9 cellular contexts compared by ENCODE assay signal in genomic region chr2:15943378-15943851, GRCh38.
DNase-seq lines count a peak whose midpoint lies in the region; ATAC-seq and TF ChIP-seq lines count a peak whose summit lies in the region.
"Had no signal": no experiment of that assay in that cellular context is flagged by ENCODE, and none has a peak within 500 bp of the region (broad histone marks: within the 10 kb centered on the region; RNA-seq: fewer than 3 reads in every experiment).

No MANE protein-coding gene starts in this region.

- peaks cover 26% of the 10 kb centered on the region for H3K4me1 Mint-ChIP-seq in nephron

- H3K27ac ChIP-seq in HUES6 (ENCODE audit: low read depth, low read length) = peak overlapping the region; percentile 80; the same call in 1 of the 2 replicates
- H3K27ac ChIP-seq: HL-60 had no signal

- no peaks in the 10 kb centered on the region for H3K9me3 ChIP-seq in HUES6 (ENCODE audit: control insufficient read depth, insufficient read depth, low read depth, low read length)

- H3K27me3 Mint-ChIP-seq in nephron (ENCODE audit: low read depth) = peaks cover 14% of the 10 kb centered on the region

- H3K4me3 Mint-ChIP-seq in nephron = peak overlapping the region; percentile 90 to 92 (median 91)

- TF ChIP-seq CTCF in choroid plexus epithelial cell (conservative IDR thresholded peaks at IDR 0.05; ENCODE audit: low read depth, low read length) (peak; percentile 11), nephron (IDR thresholded peaks at IDR 0.05; ENCODE audit: unreplicated experiment in 3 of 3) (peak; percentile 61 to 79 (median 68))

- no peaks in the 10 kb centered on the region for H3K9me3 Mint-ChIP-seq in nephron

- H3K36me3 ChIP-seq in HUES6 (ENCODE audit: control insufficient read depth, insufficient read depth, low read length) = peaks cover 62% of the 10 kb centered on the region

- DNase-seq in D341Med (ENCODE audit: low spot score) = peak; percentile 65
- no peak for DNase-seq in choroid plexus epithelial cell (ENCODE audit: low read depth)
- DNase-seq in DMS153 (lab: John Stamatoyannopoulos, UW) = no peak
- no peak for DNase-seq in NCI-H2029 treated with DMSO at 0.1 percent for 48 hours (lab: John Stamatoyannopoulos, UW)

- peak overlapping the region; percentile 88 to 93 (median 90) for H3K27ac Mint-ChIP-seq in nephron

- peaks cover 27% of the 10 kb centered on the region for H3K4me1 ChIP-seq in HUES6 (ENCODE audit: control insufficient read depth, insufficient read depth, low read length)

- peaks cover 35% of the 10 kb centered on the region for H3K36me3 Mint-ChIP-seq in nephron (ENCODE audit: low read depth)

- ATAC-seq in HG02852 (IDR thresholded peaks at IDR 0.05; ENCODE audit: unreplicated experiment) = no peak
- ATAC-seq in GM21526 (IDR thresholded peaks at IDR 0.05; ENCODE audit: low FRiP score, unreplicated experiment) = no peak

- H3K4me3 ChIP-seq in HUES6 (ENCODE audit: low read depth, low read length) (peak overlapping the region; percentile 93), choroid plexus epithelial cell (ENCODE audit: low read depth, low read length) (no peak overlapping the region)

- H3K9ac ChIP-seq in HUES6 (ENCODE audit: low read length) = peak overlapping the region; percentile 95

- H3K27me3 ChIP-seq in HUES6 (ENCODE audit: control insufficient read depth, insufficient read depth, low read length) = no peaks in the 10 kb centered on the region
